20 cellular contexts compared by ENCODE assay signal in the genomic region with DNA sequence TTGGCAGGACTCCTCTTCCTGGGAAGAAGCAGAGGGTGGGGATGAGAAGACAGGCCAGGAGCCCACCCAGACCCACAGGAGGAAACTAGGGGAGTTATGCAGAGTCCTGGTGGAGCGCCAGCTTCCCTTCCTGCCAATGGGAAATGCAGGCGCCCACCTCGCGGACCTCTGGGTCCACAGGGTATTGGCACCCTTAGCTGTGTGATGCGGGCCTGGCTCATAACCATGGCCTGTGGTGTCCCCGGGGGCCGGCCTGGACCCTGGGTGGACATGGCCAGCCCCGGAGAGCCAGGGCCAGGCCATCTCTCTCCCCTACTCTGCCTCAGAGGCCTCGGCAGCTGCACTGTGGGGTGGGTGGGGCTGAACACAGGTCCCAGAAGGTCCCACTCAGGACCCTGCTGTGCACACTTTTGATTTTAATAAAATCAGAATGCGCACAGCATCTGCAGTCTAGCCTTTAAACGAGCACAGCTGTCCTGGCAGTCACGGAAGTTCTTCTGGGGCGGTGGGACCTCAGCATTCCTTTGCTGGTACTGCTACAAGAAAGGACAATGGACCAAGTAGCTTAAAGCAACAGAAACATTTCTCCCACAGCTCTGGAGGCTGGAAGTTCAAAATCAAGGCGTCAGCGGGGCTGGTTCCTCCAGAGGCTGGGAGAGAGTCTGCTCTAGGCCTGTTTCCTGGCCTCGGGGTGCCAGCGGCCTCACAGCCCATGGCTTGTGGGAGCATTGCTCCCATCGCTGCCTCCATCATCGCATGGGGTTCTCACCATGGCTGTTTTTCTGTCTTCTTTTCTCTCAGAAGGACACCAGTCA. TPM values are rescaled to one million over a fixed set of nuclear protein-coding genes. Genes with fewer than 3 reads are reported as not detected.
"Had no signal": no experiment of that assay in that cellular context is flagged by ENCODE, and none has a peak within 500 bp of the region (broad histone marks: within the 10 kb centered on the region; RNA-seq: fewer than 3 reads in every experiment).

No MANE protein-coding gene starts in this region.

- ATAC-seq: body of pancreas; foreskin keratinocyte; naive thymus-derived CD8-positive, alpha-beta T cell had no signal

- H3K4me1 ChIP-seq: foreskin keratinocyte, upper lobe of left lung had no signal

- H3K9me3 ChIP-seq: body of pancreas, suprapubic skin, upper lobe of left lung had no signal

- H3K4me3 ChIP-seq: body of pancreas, dorsolateral prefrontal cortex, SK-N-MC, upper lobe of left lung had no signal

- H3K36me3 ChIP-seq: suprapubic skin, upper lobe of left lung had no signal

- DNase-seq: activated CD4-positive, alpha-beta T cell treated with anti-CD3 and anti-CD28 coated beads, Interleukin-2, amount 50 U/mL, for 1 hour; activated naive CD4-positive, alpha-beta T cell; amygdala; foreskin keratinocyte; naive thymus-derived CD8-positive, alpha-beta T cell; retina; stimulated activated CD4-positive, alpha-beta T cell treated with anti-CD3 and anti-CD28 coated beads, Interleukin-2, amount 100 ng/mL, for 24 hours; stimulated activated naive CD8-positive, alpha-beta T cell treated with anti-CD3 and anti-CD28 coated beads, Interleukin-15, amount 100 ng/mL, for 72 hours; upper lobe of left lung had no signal

- H3K27me3 ChIP-seq: body of pancreas, upper lobe of left lung had no signal

- H3K27ac ChIP-seq: body of pancreas, dorsolateral prefrontal cortex, epithelial cell of prostate, foreskin keratinocyte, SK-N-MC had no signal

RNA-seq across cellular contexts. Expression of gene F10, which starts 1.8 kb away (rescaled TPM):
- total RNA-seq: activated naive CD8-positive, alpha-beta T cell treated with anti-CD3 and anti-CD28 coated beads, Interleukin-2, amount 10 ng/mL, durations not matched to agents 7 days and 5 days; activated T-helper 1 cell treated with anti-CD3 and anti-CD28 coated beads, Interleukin-12 subunit alpha, Interleukin-12 subunit beta, Interleukin-2, Interleukin-4 antibody, amounts not matched to agents 30 ng/mL and 10 ng/mL and 1 ng/mL, durations not matched to agents 14 hours and 24 hours and 36 hours; foreskin keratinocyte; naive thymus-derived CD8-positive, alpha-beta T cell had no signal
- polyA plus RNA-seq: foreskin keratinocyte; naive thymus-derived CD8-positive, alpha-beta T cell had no signal

RNA-seq across cellular contexts. Expression of gene F7, which starts 18.8 kb away (rescaled TPM):
- total RNA-seq: activated T-helper 1 cell treated with anti-CD3 and anti-CD28 coated beads, Interleukin-12 subunit alpha, Interleukin-12 subunit beta, Interleukin-2, Interleukin-4 antibody, amounts not matched to agents 30 ng/mL and 10 ng/mL and 1 ng/mL, durations not matched to agents 14 hours and 24 hours and 36 hours; body of pancreas; fibroblast of lung; foreskin keratinocyte; suprapubic skin had no signal
- polyA plus RNA-seq: fibroblast of lung, foreskin keratinocyte had no signal

RNA-seq across cellular contexts. Expression of gene PROZ, which starts 34.0 kb away (rescaled TPM):
- total RNA-seq: activated naive CD8-positive, alpha-beta T cell treated with anti-CD3 and anti-CD28 coated beads, Interleukin-2, amount 10 ng/mL, durations not matched to agents 7 days and 5 days; activated T-helper 1 cell treated with anti-CD3 and anti-CD28 coated beads, Interleukin-12 subunit alpha, Interleukin-12 subunit beta, Interleukin-2, Interleukin-4 antibody, amounts not matched to agents 30 ng/mL and 10 ng/mL and 1 ng/mL, durations not matched to agents 14 hours and 24 hours and 36 hours; body of pancreas; cardiac septum; fibroblast of lung; foreskin keratinocyte; kidney epithelial cell; lower leg skin; naive thymus-derived CD8-positive, alpha-beta T cell; suprapubic skin; upper lobe of left lung had no signal
- polyA plus RNA-seq: fibroblast of lung; foreskin keratinocyte; naive thymus-derived CD8-positive, alpha-beta T cell had no signal
